16 cellular contexts compared by ENCODE assay signal in the genomic region with DNA sequence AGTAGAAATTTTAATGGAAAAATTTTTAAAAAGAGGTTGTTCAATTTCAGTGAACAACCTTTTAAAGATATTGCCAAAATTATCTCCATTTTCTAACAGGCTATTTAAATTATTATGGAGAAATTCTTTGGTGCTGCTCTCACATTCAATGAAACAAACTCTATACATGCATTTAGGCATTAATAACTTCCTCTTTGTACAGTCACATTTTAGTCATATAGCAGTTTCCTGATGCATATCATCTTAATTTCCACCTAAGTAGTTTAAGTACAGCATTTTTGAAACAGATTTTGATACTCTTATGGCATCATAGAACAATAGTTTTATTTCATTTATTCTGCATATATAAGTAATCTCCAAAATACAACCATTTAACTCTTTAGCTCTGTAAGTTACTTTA.
"Had no signal": no experiment of that assay in that cellular context is flagged by ENCODE, and none has a peak within 500 bp of the region (broad histone marks: within the 10 kb centered on the region; RNA-seq: fewer than 3 reads in every experiment).

No MANE protein-coding gene starts in this region.

- H3K4me1 ChIP-seq: stomach had no signal

- H3K4me3 ChIP-seq: gastrocnemius medialis, heart right ventricle, mucosa of descending colon, psoas muscle, sigmoid colon, skin epidermis, stomach, thoracic aorta, transverse colon had no signal

- ATAC-seq: gastrocnemius medialis; heart right ventricle; left lobe of liver; mucosa of descending colon; naive thymus-derived CD8-positive, alpha-beta T cell; psoas muscle had no signal

- H3K36me3 ChIP-seq: gastrocnemius medialis, heart right ventricle, neutrophil, sigmoid colon, stomach, thoracic aorta, transverse colon had no signal

- H3K9me3 ChIP-seq: gastrocnemius medialis, heart right ventricle, mucosa of descending colon, neutrophil, psoas muscle, sigmoid colon, stomach, thoracic aorta, transverse colon had no signal

- H3K27me3 ChIP-seq: gastrocnemius medialis, heart right ventricle, neutrophil, sigmoid colon, stomach, transverse colon had no signal

- H3K27ac ChIP-seq: gastrocnemius medialis, heart right ventricle, neutrophil, psoas muscle, sigmoid colon, skin epidermis, stomach, thoracic aorta, transverse colon had no signal

- DNase-seq: gastrocnemius medialis; heart right ventricle; hypothalamus; mucosa of descending colon; naive thymus-derived CD8-positive, alpha-beta T cell; psoas muscle; sigmoid colon; stimulated activated CD4-positive, alpha-beta T cell treated with anti-CD3 and anti-CD28 coated beads, Interleukin-2, amount 100 ng/mL, for 24 hours; stimulated activated naive CD4-positive, alpha-beta T cell; stomach; substantia nigra; transverse colon had no signal
